Comparison of ENCODE assay signal across 8 cellular contexts in the genomic region with DNA sequence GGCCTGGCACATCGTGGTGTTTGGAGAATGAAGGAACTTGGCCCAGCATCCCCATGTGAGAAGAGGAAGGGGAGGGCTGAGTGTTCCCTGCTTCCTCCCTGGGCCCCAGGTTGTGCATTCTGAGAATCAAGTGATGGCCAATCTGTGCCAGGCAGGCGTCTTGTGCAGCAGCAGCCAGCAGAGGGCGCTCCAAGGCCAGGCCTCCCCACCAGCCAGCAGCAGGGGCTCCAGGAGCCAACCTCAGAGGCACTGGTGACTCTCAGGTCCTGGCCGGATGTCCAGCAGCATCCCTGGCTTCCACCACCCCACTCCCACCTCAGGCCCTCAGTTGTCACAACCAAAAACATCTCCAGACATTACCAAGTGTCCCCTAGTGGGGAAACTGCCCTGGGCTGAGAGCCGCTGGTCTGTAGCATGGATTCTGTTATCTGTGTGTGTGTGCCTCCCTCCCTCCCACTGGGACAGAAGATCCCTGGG.
A peak's percentile ranks its signal among the peaks of the same experiment; 100 is the strongest.
DNase-seq lines count a peak whose midpoint lies in the region; ATAC-seq and TF ChIP-seq lines count a peak whose summit lies in the region.

No MANE protein-coding gene starts in this region.

- H3K27ac ChIP-seq in temporal lobe (ENCODE audit: low read depth, low read length) = peak overlapping the region; percentile 86

- H3K36me3 Mint-ChIP-seq in natural killer cell treated with Interleukin-12 subunit alpha and Interleukin-12 subunit beta and Interleukin-15 and Interleukin-18, amount 100 ng/mL, for 72 hours = peaks cover 25% of the 10 kb centered on the region

- peaks cover 45 to 48% of the 10 kb centered on the region in 2 donors for H3K4me1 Mint-ChIP-seq in natural killer cell treated with Interleukin-12 subunit alpha and Interleukin-12 subunit beta and Interleukin-15 and Interleukin-18, amount 100 ng/mL, for 72 hours (ENCODE audit: low read depth in 2 of 2)

- no peak for DNase-seq in AG09309 (ENCODE audit: low read depth)
- peak; percentile 89 for DNase-seq in GM19238 (ENCODE audit: insufficient read length, low spot score)
- peak; percentile 29 for DNase-seq in NOMO-1 treated with dmso at 0.1 percent for 144 hours (lab: John Stamatoyannopoulos, UW; ENCODE audit: unreplicated experiment)
- peak; percentile 94 for DNase-seq in activated CD8-positive, alpha-beta memory T cell treated with anti-CD3 and anti-CD28 coated beads, Interleukin-2, amount 50 U/mL, for 48 hours
- DNase-seq in epithelial cell of proximal tubule (ENCODE audit: low read depth) = no peak
- DNase-seq in natural killer cell treated with Interleukin-12 subunit alpha and Interleukin-12 subunit beta and Interleukin-15 and Interleukin-18, amount 100 ng/mL, for 72 hours (ENCODE audit: low spot score) = peak; percentile 68

- H3K9me3 Mint-ChIP-seq in natural killer cell treated with Interleukin-12 subunit alpha and Interleukin-12 subunit beta and Interleukin-15 and Interleukin-18, amount 100 ng/mL, for 72 hours = no peaks in the 10 kb centered on the region

- H3K27ac Mint-ChIP-seq in natural killer cell treated with Interleukin-12 subunit alpha and Interleukin-12 subunit beta and Interleukin-15 and Interleukin-18, amount 100 ng/mL, for 72 hours = peak overlapping the region; percentile 82 to 85

- H3K4me3 Mint-ChIP-seq in natural killer cell treated with Interleukin-12 subunit alpha and Interleukin-12 subunit beta and Interleukin-15 and Interleukin-18, amount 100 ng/mL, for 72 hours = no peak overlapping the region

- H3K4me3 ChIP-seq in AG09309 (ENCODE audit: control insufficient read depth, low read depth, low read length) (no peak overlapping the region), epithelial cell of proximal tubule (ENCODE audit: low read depth, low read length) (no peak overlapping the region)

- ATAC-seq in natural killer cell treated with Interleukin-12 subunit alpha and Interleukin-12 subunit beta and Interleukin-15 and Interleukin-18, amount 100 ng/mL, for 72 hours = peak; percentile 25 to 46
- no peak for ATAC-seq in GM21619 (IDR thresholded peaks at IDR 0.05; ENCODE audit: unreplicated experiment)

- no peaks in the 10 kb centered on the region for H3K27me3 Mint-ChIP-seq in natural killer cell treated with Interleukin-12 subunit alpha and Interleukin-12 subunit beta and Interleukin-15 and Interleukin-18, amount 100 ng/mL, for 72 hours

- TF ChIP-seq CTCF in AG09309 (IDR thresholded peaks at IDR 0.05; ENCODE audit: control insufficient read depth, insufficient read depth, low read depth, low read length, missing control alignments) (peak; percentile 95), epithelial cell of proximal tubule (conservative IDR thresholded peaks at IDR 0.05; ENCODE audit: low read depth, low read length) (peak; percentile 81)

Comparison
In these comparisons a context has a peak if more than half of its experiments do, and no peak if none do; other contexts are left out.
1. DNase-seq: peak in GM19238 (single experiment), NOMO-1 treated with dmso at 0.1 percent for 144 hours (single experiment), activated CD8-positive, alpha-beta memory T cell treated with anti-CD3 and anti-CD28 coated beads, Interleukin-2, amount 50 U/mL, for 48 hours (single experiment) and natural killer cell treated with Interleukin-12 subunit alpha and Interleukin-12 subunit beta and Interleukin-15 and Interleukin-18, amount 100 ng/mL, for 72 hours (single experiment); none in AG09309 (single experiment) and epithelial cell of proximal tubule (single experiment).